8 cellular contexts compared by ENCODE assay signal in the genomic region with DNA sequence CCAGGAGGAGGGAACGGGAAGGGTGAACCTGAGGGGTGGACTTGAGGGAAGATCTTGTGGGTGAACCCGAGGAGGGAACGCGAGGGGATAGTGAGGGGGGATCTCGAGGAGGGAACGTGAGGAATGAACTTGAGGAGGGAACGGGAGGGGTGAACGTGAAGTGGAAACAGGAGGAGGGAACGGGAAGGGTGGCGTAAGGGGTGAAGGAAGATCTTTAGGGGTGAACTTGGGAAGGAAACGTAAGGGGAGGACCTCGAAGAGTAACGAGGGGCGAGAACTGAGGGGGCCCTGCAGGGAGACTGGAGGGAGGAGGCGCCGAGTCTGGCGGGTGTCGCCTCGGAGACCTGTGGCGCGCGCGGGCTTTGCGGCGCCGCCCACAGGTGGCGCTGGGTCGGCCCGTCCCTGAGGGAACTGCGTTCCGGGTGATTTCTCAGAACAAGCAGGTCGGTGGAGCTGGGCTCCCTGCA. TPM values are rescaled to one million over a fixed set of nuclear protein-coding genes. Genes with fewer than 3 reads are reported as not detected.
DNase-seq lines count a peak whose midpoint lies in the region; ATAC-seq and TF ChIP-seq lines count a peak whose summit lies in the region.

No MANE protein-coding gene starts in this region.

- H3K4me3 Mint-ChIP-seq in activated naive CD8-positive, alpha-beta T cell treated with anti-CD3 and anti-CD28 coated beads for 36 hours: peak overlapping the region; percentile 79
- H3K4me3 Mint-ChIP-seq in type B pancreatic cell: peak overlapping the region; percentile 91

- intact Hi-C loops in lower leg skin (cut with DNase I; ENCODE audit: low total_unique reads): no loop called here

- no peak overlapping the region for H3K27ac Mint-ChIP-seq in activated naive CD8-positive, alpha-beta T cell treated with anti-CD3 and anti-CD28 coated beads for 36 hours
- no peak overlapping the region for H3K27ac Mint-ChIP-seq in type B pancreatic cell

- H3K4me3 ChIP-seq in lower leg skin (ENCODE audit: low read depth, poor library complexity, severe bottlenecking): peak overlapping the region; percentile 16

- 1 to 3% methylated on average over 32 of the region's 32 CpGs for WGBS in lower leg skin, 2 donors

- ATAC-seq in HG02981 (IDR thresholded peaks at IDR 0.05; ENCODE audit: unreplicated experiment) (peak; percentile 70), HG02642 (IDR thresholded peaks at IDR 0.05; ENCODE audit: poor library complexity, unreplicated experiment) (no peak)

- H3K9me3 Mint-ChIP-seq in activated naive CD8-positive, alpha-beta T cell treated with anti-CD3 and anti-CD28 coated beads for 36 hours: no peaks in the 10 kb centered on the region
- H3K9me3 Mint-ChIP-seq in type B pancreatic cell: no peaks in the 10 kb centered on the region

- peaks cover 63% of the 10 kb centered on the region for H3K27me3 Mint-ChIP-seq in activated naive CD8-positive, alpha-beta T cell treated with anti-CD3 and anti-CD28 coated beads for 36 hours
- peaks cover 30% of the 10 kb centered on the region for H3K27me3 Mint-ChIP-seq in type B pancreatic cell

- no peak for TF ChIP-seq POLR2A in lower leg skin (IDR thresholded peaks at IDR 0.05)

- peaks cover 8% of the 10 kb centered on the region for H3K4me1 Mint-ChIP-seq in activated naive CD8-positive, alpha-beta T cell treated with anti-CD3 and anti-CD28 coated beads for 36 hours
- H3K4me1 Mint-ChIP-seq in type B pancreatic cell (ENCODE audit: unreplicated experiment): no peaks in the 10 kb centered on the region

- DNase-seq in DMS 273 (lab: John Stamatoyannopoulos, UW; ENCODE audit: unreplicated experiment): peak; percentile 39
- DNase-seq in DMS 273 treated with DMSO at 0.1 percent for 48 hours (lab: John Stamatoyannopoulos, UW): no peak
- DNase-seq in activated naive CD8-positive, alpha-beta T cell treated with anti-CD3 and anti-CD28 coated beads for 36 hours: peak; percentile 33
- no peak for DNase-seq in lower leg skin (ENCODE audit: low spot score in 2 of 2)
- DNase-seq in type B pancreatic cell (ENCODE audit: extremely low spot score, unreplicated experiment): peak; percentile 72
- DNase-seq in superior temporal gyrus (ENCODE audit: extremely low spot score): no peak

- no peak for TF ChIP-seq CTCF in lower leg skin (IDR thresholded peaks at IDR 0.05)
- peak; percentile 68 for TF ChIP-seq CTCF in type B pancreatic cell (conservative IDR thresholded peaks at IDR 0.05)

- peaks cover 2% of the 10 kb centered on the region for H3K36me3 Mint-ChIP-seq in activated naive CD8-positive, alpha-beta T cell treated with anti-CD3 and anti-CD28 coated beads for 36 hours
- no peaks in the 10 kb centered on the region for H3K36me3 Mint-ChIP-seq in type B pancreatic cell

RNA-seq across cellular contexts. Expression of a gene that starts 0.7 kb away (rescaled TPM):
- total RNA-seq in activated naive CD8-positive, alpha-beta T cell treated with anti-CD3 and anti-CD28 coated beads for 36 hours: under 1 TPM in 1 of 2 experiments, not detected in 1; 0.74 TPM
- total RNA-seq in lower leg skin (1 to 10 TPM; 2.0 to 7.6 (median 3.1) TPM), type B pancreatic cell (ENCODE audit: low replicate concordance) (11.2 and 12.5 TPM in 2 replicates)

Comparison
In these comparisons a context has a peak if more than half of its experiments do, and no peak if none do; other contexts are left out.
1. DNase-seq: peak in DMS 273 (single experiment), activated naive CD8-positive, alpha-beta T cell treated with anti-CD3 and anti-CD28 coated beads for 36 hours (single experiment) and type B pancreatic cell (single experiment); none in DMS 273 treated with DMSO at 0.1 percent for 48 hours (single experiment), lower leg skin (0 of 2) and superior temporal gyrus (single experiment).